Comparison of ENCODE assay signal across 22 cellular contexts in genomic region chr18:11759456-11759855, GRCh38.
"Had no signal": no experiment of that assay in that cellular context is flagged by ENCODE, and none has a peak within 500 bp of the region (broad histone marks: within the 10 kb centered on the region; RNA-seq: fewer than 3 reads in every experiment).

No MANE protein-coding gene starts in this region.

- H3K9me3 ChIP-seq: MG63, SK-N-SH had no signal

- H3K4me2 ChIP-seq: SK-N-SH had no signal

- H3K36me3 ChIP-seq: MG63 had no signal

- DNase-seq: IMR-90, Karpas-422, KG1, MG63, NCI-H1092, NCI-H1436, NCI-H187, NCI-H2029, NCI-H2081 treated with DMSO at 0.1 percent for 48 hours, NCI-H2171, NCI-H226, NCI-H446, NCI-H510A, NCI-H524 treated with DMSO at 0.1 percent for 48 hours, NCI-H69, NCI-H774, PC-3, SHP77, SK-N-SH had no signal

- ATAC-seq: HepG2, Panc1, PC-3 had no signal

- H3K27ac ChIP-seq: RWPE1 had no signal

- H3K9ac ChIP-seq: SK-N-SH had no signal

- FAIRE-seq: HepG2 had no signal

- H3K4me3 ChIP-seq: MG63 had no signal
